22 cellular contexts compared by ENCODE assay signal in genomic region chr11:96088914-96089313, GRCh38.
"Had no signal": no experiment of that assay in that cellular context is flagged by ENCODE, and none has a peak within 500 bp of the region (broad histone marks: within the 10 kb centered on the region; RNA-seq: fewer than 3 reads in every experiment).

No MANE protein-coding gene starts in this region.

- ATAC-seq: body of pancreas, left lobe of liver, T-cell had no signal

- H3K27ac Mint-ChIP-seq: activated B cell treated with CpG ODN at 0.5 μM for 24 hours; activated CD4-positive, alpha-beta T cell treated with anti-CD3 and anti-CD28 coated beads, Interleukin-2, amount 10 ng/mL, durations not matched to agents 24 days and 14 days; activated T-helper 1 cell treated with anti-CD3 and anti-CD28 coated beads, Interleukin-12 subunit alpha, Interleukin-12 subunit beta, Interleukin-2, Interleukin-4 antibody, amounts not matched to agents 30 ng/mL and 10 ng/mL and 1 ng/mL, durations not matched to agents 14 hours and 24 hours and 36 hours had no signal

- H3K4me3 ChIP-seq: body of pancreas, lung, SK-N-MC, tibial nerve, uterus had no signal

- H3K4me3 Mint-ChIP-seq: activated B cell treated with CpG ODN at 0.5 μM for 24 hours; activated CD4-positive, alpha-beta T cell treated with anti-CD3 and anti-CD28 coated beads, Interleukin-2, amount 10 ng/mL, durations not matched to agents 24 days and 14 days; activated T-helper 1 cell treated with anti-CD3 and anti-CD28 coated beads, Interleukin-12 subunit alpha, Interleukin-12 subunit beta, Interleukin-2, Interleukin-4 antibody, amounts not matched to agents 30 ng/mL and 10 ng/mL and 1 ng/mL, durations not matched to agents 14 hours and 24 hours and 36 hours; T-cell had no signal

- H3K9me3 ChIP-seq: body of pancreas, tibial nerve, uterus had no signal

- H3K27ac ChIP-seq: body of pancreas, SK-N-MC, uterus had no signal

- H3K27me3 Mint-ChIP-seq: activated B cell treated with CpG ODN at 0.5 μM for 24 hours; activated CD4-positive, alpha-beta T cell treated with anti-CD3 and anti-CD28 coated beads, Interleukin-2, amount 10 ng/mL, durations not matched to agents 24 days and 14 days; T-cell had no signal

- H3K9me3 Mint-ChIP-seq: activated B cell treated with CpG ODN at 0.5 μM for 24 hours, T-cell had no signal

- H3K4me1 ChIP-seq: uterus had no signal

- H3K36me3 ChIP-seq: uterus had no signal

- H3K27me3 ChIP-seq: body of pancreas, tibial nerve, uterus had no signal

- DNase-seq: activated B cell treated with CpG ODN at 0.5 μM for 24 hours; activated CD4-positive, alpha-beta T cell treated with anti-CD3 and anti-CD28 coated beads, Interleukin-2, amount 10 ng/mL, durations not matched to agents 24 days and 14 days; activated CD8-positive, alpha-beta memory T cell treated with anti-CD3 and anti-CD28 coated beads, Interleukin-2, amount 50 U/mL, for 4 hours; activated naive CD4-positive, alpha-beta T cell; amygdala; body of pancreas; central memory CD4-positive, alpha-beta T cell; cortex of kidney; effector CD4-positive, alpha-beta T cell; kidney; occipital lobe; stimulated activated CD4-positive, alpha-beta T cell treated with anti-CD3 and anti-CD28 coated beads, Interleukin-12 subunit alpha, Interleukin-12 subunit beta, amount 100 ng/mL, for 4 hours; stimulated activated CD4-positive, alpha-beta T cell treated with anti-CD3 and anti-CD28 coated beads, Interleukin-1b, Interleukin-23, amount 100 ng/mL, for 48 hours; stimulated activated CD8-positive, alpha-beta memory T cell treated with anti-CD3 and anti-CD28 coated beads, Interleukin-4, amount 100 ng/mL, for 48 hours; stimulated activated naive CD4-positive, alpha-beta T cell; T-cell; uterus had no signal
